Comparison of ENCODE assay signal across 1 cellular context in the genomic region with DNA sequence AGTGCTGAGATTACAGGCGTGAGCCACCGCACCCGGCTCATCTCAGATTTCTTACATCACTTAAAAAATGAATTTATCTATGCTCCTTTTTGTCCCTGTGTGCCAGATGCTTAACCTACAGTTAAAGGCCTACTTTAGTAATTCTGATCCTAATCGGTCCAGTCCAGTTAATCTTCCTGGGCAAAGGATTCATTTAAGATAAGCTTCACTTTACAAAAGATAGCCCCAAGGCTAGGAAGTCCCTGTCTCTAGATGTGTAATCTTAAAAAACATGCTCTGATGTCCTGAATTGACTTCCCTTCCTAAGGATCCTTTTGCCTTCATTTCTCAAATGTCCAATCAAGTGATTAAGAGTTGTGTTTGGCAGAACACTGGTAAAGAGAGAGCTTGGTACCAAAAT.
TF ChIP-seq lines count a peak whose summit lies in the region.

No MANE protein-coding gene starts in this region.

TF ChIP-seq in K562, 482 proteins besides CTCF, POLR2A, EP300 and RAD21 (continued from another document):
- TF ChIP-seq, protein P1, sequence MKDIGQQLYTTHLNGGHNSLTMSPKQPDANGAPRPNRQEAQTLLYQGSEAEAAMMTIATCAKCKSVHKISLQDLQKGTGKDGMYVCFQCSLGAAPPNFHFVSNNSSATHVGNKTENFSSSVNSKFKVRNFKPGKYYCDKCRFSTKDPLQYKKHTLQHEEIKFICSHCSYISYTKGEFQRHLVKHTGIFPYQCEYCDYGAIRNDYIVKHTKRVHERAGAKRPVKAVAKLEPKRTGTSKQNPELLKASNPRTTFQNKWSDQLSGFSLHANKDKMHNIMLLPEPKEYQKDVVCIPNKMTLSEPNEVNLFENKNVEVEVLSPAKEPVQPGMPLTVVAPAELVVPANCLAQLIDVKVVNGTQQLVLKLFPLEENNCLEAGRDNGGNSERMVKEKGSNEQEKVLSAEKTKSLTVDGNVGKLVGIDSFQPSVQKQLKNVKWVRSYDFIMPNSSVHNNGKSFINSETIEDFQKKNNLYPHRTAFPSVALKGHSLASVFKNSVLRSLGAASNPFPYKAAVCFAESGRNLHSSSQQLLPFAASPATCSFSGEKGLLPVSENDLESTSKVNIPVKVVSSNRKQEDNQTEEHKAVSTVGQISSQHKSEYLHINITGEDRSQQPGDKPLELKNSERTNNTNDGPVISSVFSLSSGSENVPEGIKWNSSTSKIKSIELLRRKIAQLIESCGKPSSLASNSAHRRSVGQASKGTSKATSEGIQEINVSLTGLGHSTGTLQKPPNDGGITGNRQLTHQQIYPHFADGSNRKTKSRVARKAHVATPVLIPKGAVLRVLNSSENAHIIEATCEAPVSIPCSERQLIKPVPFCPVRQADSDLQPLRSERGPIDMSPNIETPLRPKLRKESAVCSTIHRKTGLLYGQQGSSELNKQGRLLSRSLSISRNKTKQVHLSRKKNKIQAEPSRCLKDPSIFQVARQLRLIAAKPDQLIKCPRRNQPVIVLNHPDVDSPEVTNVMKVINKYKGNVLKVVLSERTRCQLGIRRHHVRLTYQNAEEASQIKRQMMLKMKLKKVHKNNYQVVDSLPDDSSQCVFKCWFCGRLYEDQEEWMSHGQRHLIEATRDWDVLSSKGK (CRISPR knock-in tag; IDR thresholded peaks at IDR 0.05), result no peak
